ENCODE assay signal across 10 cellular contexts in genomic region chr15:59169337-59169736, GRCh38. TPM values are rescaled to one million over a fixed set of nuclear protein-coding genes. Genes with fewer than 3 reads are reported as not detected.
DNase-seq lines count a peak whose midpoint lies in the region; ATAC-seq and TF ChIP-seq lines count a peak whose summit lies in the region.
"Had no signal": no experiment of that assay in that cellular context is flagged by ENCODE, and none has a peak within 500 bp of the region (broad histone marks: within the 10 kb centered on the region; RNA-seq: fewer than 3 reads in every experiment).

No MANE protein-coding gene starts in this region.

- POLR2A ChIA-PET in activated CD8-positive, alpha-beta T cell treated with anti-CD3 and anti-CD28 coated beads for 36 hours (lab: Charles Lee) = no interaction called here

- H3K4me2 ChIP-seq in smooth muscle cell = peak overlapping the region; percentile 35

- no peak overlapping the region for H3K4me3 Mint-ChIP-seq in activated CD8-positive, alpha-beta T cell treated with anti-CD3 and anti-CD28 coated beads for 36 hours

- no peak overlapping the region for H2AFZ ChIP-seq in smooth muscle cell (ENCODE audit: low read depth)

- intact Hi-C loops in activated CD8-positive, alpha-beta T cell treated with anti-CD3 and anti-CD28 coated beads for 36 hours (cut with micrococcal nuclease) = no loop called here

- no peaks in the 10 kb centered on the region for H3K27me3 ChIP-seq in smooth muscle cell (ENCODE audit: low read depth)
- H3K27me3 ChIP-seq in WERI-Rb-1 (ENCODE audit: insufficient read depth, low read depth, severe bottlenecking) = no peaks in the 10 kb centered on the region

- H3K9me3 Mint-ChIP-seq in activated CD8-positive, alpha-beta T cell treated with anti-CD3 and anti-CD28 coated beads for 36 hours = no peaks in the 10 kb centered on the region

- H3K4me3 ChIP-seq in smooth muscle cell = no peak overlapping the region
- no peak overlapping the region for H3K4me3 ChIP-seq in WERI-Rb-1 (ENCODE audit: low read depth, low read length)

- H3K36me3 Mint-ChIP-seq in activated CD8-positive, alpha-beta T cell treated with anti-CD3 and anti-CD28 coated beads for 36 hours (ENCODE audit: low read depth) = no peaks in the 10 kb centered on the region

- no peaks in the 10 kb centered on the region for H4K20me1 ChIP-seq in smooth muscle cell (ENCODE audit: low read depth)

- 54% methylated on average over 3 of the region's 3 CpGs for WGBS in smooth muscle cell (ENCODE audit: low lambda C conversion rate)

- peaks cover 32% of the 10 kb centered on the region for H3F3A ChIP-seq in smooth muscle cell (ENCODE audit: low read depth)

- TF ChIP-seq CTCF in activated CD8-positive, alpha-beta T cell treated with anti-CD3 and anti-CD28 coated beads for 36 hours (IDR thresholded peaks at IDR 0.05) = no peak
- no peak for TF ChIP-seq CTCF in smooth muscle cell (IDR thresholded peaks at IDR 0.05; ENCODE audit: borderline replicate concordance, insufficient read depth, poor library complexity, severe bottlenecking)
- TF ChIP-seq CTCF in WERI-Rb-1 (IDR thresholded peaks at IDR 0.05; ENCODE audit: low read depth, low read length) = no peak

- ATAC-seq in activated CD8-positive, alpha-beta T cell treated with anti-CD3 and anti-CD28 coated beads for 36 hours = peak; percentile 73

- H3K9ac ChIP-seq in smooth muscle cell (ENCODE audit: low read depth) = peak overlapping the region; percentile 82

- peaks cover 1% of the 10 kb centered on the region for H3K27me3 Mint-ChIP-seq in activated CD8-positive, alpha-beta T cell treated with anti-CD3 and anti-CD28 coated beads for 36 hours

- H3K27ac ChIP-seq in smooth muscle cell (ENCODE audit: low read depth) (peak overlapping the region; percentile 95), WERI-Rb-1 (no peak overlapping the region)

- H3K9me3 ChIP-seq in smooth muscle cell (replicated peaks; ENCODE audit: low read depth) = no peaks in the 10 kb centered on the region
- no peaks in the 10 kb centered on the region for H3K9me3 ChIP-seq in WERI-Rb-1 (ENCODE audit: severe bottlenecking)

- DNase-seq in HCEC 1CT (peak; percentile 89), fibroblast of the conjunctiva (ENCODE audit: low read depth) (peak; percentile 79), smooth muscle cell (lab: John Stamatoyannopoulos, UW; ENCODE audit: unreplicated experiment) (no peak), DMS153 (lab: John Stamatoyannopoulos, UW) (no peak), hippocampal formation (lab: John Stamatoyannopoulos, UW) (no peak), WERI-Rb-1 (no peak), NCI-H2171 treated with DMSO at 0.1 percent for 48 hours (lab: John Stamatoyannopoulos, UW) (no peak)
- no peak for DNase-seq in activated CD8-positive, alpha-beta T cell treated with anti-CD3 and anti-CD28 coated beads for 36 hours
- DNase-seq: activated effector memory CD4-positive, alpha-beta T cell treated with anti-CD3 and anti-CD28 coated beads, Interleukin-2, amount 50 U/mL, for 16 hours; NCI-H526 treated with DMSO at 0.1 percent for 48 hours had no signal

- CTCF ChIA-PET in activated CD8-positive, alpha-beta T cell treated with anti-CD3 and anti-CD28 coated beads for 36 hours (lab: Charles Lee) = interaction anchor here (2.1 kb wide), 1 partner anchor 324 kb away, joined by 9 read pairs; no protein-coding TSS in a partner anchor

- H3K4me1 Mint-ChIP-seq in activated CD8-positive, alpha-beta T cell treated with anti-CD3 and anti-CD28 coated beads for 36 hours (ENCODE audit: low read depth) = peaks cover 7% of the 10 kb centered on the region

- H3K4me1 ChIP-seq in smooth muscle cell (ENCODE audit: low read depth) = peaks cover 19% of the 10 kb centered on the region

- no peaks in the 10 kb centered on the region for H3K79me2 ChIP-seq in smooth muscle cell (ENCODE audit: low read depth)

- peak overlapping the region; percentile 44 for H3K27ac Mint-ChIP-seq in activated CD8-positive, alpha-beta T cell treated with anti-CD3 and anti-CD28 coated beads for 36 hours

- peaks cover 9% of the 10 kb centered on the region for H3K36me3 ChIP-seq in smooth muscle cell (ENCODE audit: low read depth)
- no peaks in the 10 kb centered on the region for H3K36me3 ChIP-seq in WERI-Rb-1

RNA-seq across cellular contexts. Expression of gene LDHAL6B, which starts 37.3 kb away (rescaled TPM):
- total RNA-seq in activated CD8-positive, alpha-beta T cell treated with anti-CD3 and anti-CD28 coated beads for 36 hours = not detected
- total RNA-seq in smooth muscle cell = not detected in 2 replicates
- polyA plus RNA-seq in smooth muscle cell = 0.20 TPM in 1 of 2 replicates, not detected in the other

Comparison
In these comparisons a context has a peak if more than half of its experiments do, and no peak if none do; other contexts are left out.
1. DNase-seq: peak in HCEC 1CT (single experiment) and fibroblast of the conjunctiva (single experiment); none in activated CD8-positive, alpha-beta T cell treated with anti-CD3 and anti-CD28 coated beads for 36 hours (single experiment), smooth muscle cell (single experiment), DMS153 (single experiment), hippocampal formation (0 of 2), WERI-Rb-1 (single experiment) and NCI-H2171 treated with DMSO at 0.1 percent for 48 hours (single experiment).